ENCODE assay signal across 16 cellular contexts in the genomic region with DNA sequence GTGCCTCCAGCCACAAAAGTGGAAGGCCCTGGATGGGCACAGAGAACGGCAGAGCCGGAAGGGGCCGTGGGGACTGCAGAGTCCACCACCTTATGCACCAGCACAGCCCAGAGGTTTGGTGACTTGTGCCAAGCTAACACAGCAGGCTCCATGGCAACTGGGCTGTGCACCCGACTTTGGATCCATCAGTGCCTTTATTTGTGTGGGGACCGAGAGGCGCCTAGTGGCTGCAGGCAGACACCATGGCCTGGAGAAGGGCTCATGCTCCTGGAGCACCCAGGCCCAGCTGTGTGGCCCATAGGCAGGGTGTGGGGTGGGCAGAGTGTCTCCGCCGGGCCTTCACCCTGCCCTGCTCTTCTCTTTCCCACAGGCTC. TPM values are rescaled to one million over a fixed set of nuclear protein-coding genes. Genes with fewer than 3 reads are reported as not detected.
DNase-seq lines count a peak whose midpoint lies in the region; ATAC-seq and TF ChIP-seq lines count a peak whose summit lies in the region.
"Had no signal": no experiment of that assay in that cellular context is flagged by ENCODE, and none has a peak within 500 bp of the region (broad histone marks: within the 10 kb centered on the region; RNA-seq: fewer than 3 reads in every experiment).

No MANE protein-coding gene starts in this region.

- intact Hi-C loops in spleen (cut with DNase I; ENCODE audit: low total_unique reads), result no loop called here

- no peaks in the 10 kb centered on the region for H3K4me1 Mint-ChIP-seq in activated naive CD4-positive, alpha-beta T cell treated with anti-CD3 and anti-CD28 coated beads, Interleukin-2, amount 10 ng/mL, durations not matched to agents 7 days and 5 days
- H3K4me1 Mint-ChIP-seq in endodermal cell, result peaks cover 11% of the 10 kb centered on the region

- H3K36me3 Mint-ChIP-seq in activated naive CD4-positive, alpha-beta T cell treated with anti-CD3 and anti-CD28 coated beads, Interleukin-2, amount 50 U/mL, for 72 hours, result peaks cover 0 to 5% of the 10 kb centered on the region in 2 donors
- H3K36me3 Mint-ChIP-seq in activated naive CD4-positive, alpha-beta T cell treated with anti-CD3 and anti-CD28 coated beads, Interleukin-2, amount 10 ng/mL, durations not matched to agents 7 days and 5 days, result peaks cover 27% of the 10 kb centered on the region
- peaks cover 53% of the 10 kb centered on the region for H3K36me3 Mint-ChIP-seq in endodermal cell (ENCODE audit: low read depth)

- H3K27ac ChIP-seq in RWPE1 (0 out of 2 replicates have a peak overlapping the region, but pooled peaks have one; percentile 9), endodermal cell (ENCODE audit: low read depth, low read length) (no peak overlapping the region), spleen (no peak overlapping the region)
- H3K27ac ChIP-seq: BLaER1 treated with 17β-estradiol and CSF1 and Interleukin-3, amounts not matched to agents 10 nM and 100 nM had no signal

- H3K4me1 ChIP-seq in endodermal cell (ENCODE audit: control insufficient read depth, insufficient read depth, low read length) (no peaks in the 10 kb centered on the region), spleen (peaks cover 0 to 8% (median 2%) of the 10 kb centered on the region in 6 donors)

- H3K27me3 Mint-ChIP-seq in activated naive CD4-positive, alpha-beta T cell treated with anti-CD3 and anti-CD28 coated beads, Interleukin-2, amount 10 ng/mL, durations not matched to agents 7 days and 5 days, result no peaks in the 10 kb centered on the region
- H3K27me3 Mint-ChIP-seq in endodermal cell (ENCODE audit: insufficient read depth), result no peaks in the 10 kb centered on the region
- H3K27me3 Mint-ChIP-seq: CD4-positive, CD25-positive, alpha-beta regulatory T cell had no signal

- CTCF ChIA-PET in activated naive CD4-positive, alpha-beta T cell treated with anti-CD3 and anti-CD28 coated beads, Interleukin-2, amount 10 ng/mL, durations not matched to agents 7 days and 5 days (lab: Charles Lee), result no interaction called here
- CTCF ChIA-PET in RWPE1 (lab: Yijun Ruan, JAX), result no interaction called here

- H3K36me3 ChIP-seq in endodermal cell (ENCODE audit: control insufficient read depth, insufficient read depth, low read length) (peaks cover 39% of the 10 kb centered on the region), spleen (peaks cover 3 to 87% (median 71%) of the 10 kb centered on the region in 6 donors)

- H3K9ac ChIP-seq in endodermal cell (ENCODE audit: extremely low read depth, low read length, poor library complexity, severe bottlenecking), result no peak overlapping the region
- H3K9ac ChIP-seq: BLaER1 treated with 17β-estradiol and CSF1 and Interleukin-3, amounts not matched to agents 10 nM and 100 nM had no signal

- WGBS in endodermal cell (ENCODE audit: insufficient coverage in 1 of 2, insufficient read length in 1 of 2), 2 experiments, result 93 to 94% methylated on average over 3 to 8 of the region's 8 CpGs
- WGBS in spleen, 5 donors, result 92 to 100% (median 96%) methylated on average over 3 to 8 of the region's 8 CpGs

- H3K4me3 Mint-ChIP-seq in activated naive CD4-positive, alpha-beta T cell treated with anti-CD3 and anti-CD28 coated beads, Interleukin-2, amount 10 ng/mL, durations not matched to agents 7 days and 5 days, result no peak overlapping the region
- H3K4me3 Mint-ChIP-seq in endodermal cell, result no peak overlapping the region
- H3K4me3 Mint-ChIP-seq: CD4-positive, CD25-positive, alpha-beta regulatory T cell; GM23338 had no signal

- H3K9me3 Mint-ChIP-seq in activated naive CD4-positive, alpha-beta T cell treated with anti-CD3 and anti-CD28 coated beads, Interleukin-2, amount 50 U/mL, for 72 hours, result no peaks in the 10 kb centered on the region
- H3K9me3 Mint-ChIP-seq in activated naive CD4-positive, alpha-beta T cell treated with anti-CD3 and anti-CD28 coated beads, Interleukin-2, amount 10 ng/mL, durations not matched to agents 7 days and 5 days, result no peaks in the 10 kb centered on the region
- H3K9me3 Mint-ChIP-seq in endodermal cell, result no peaks in the 10 kb centered on the region
- H3K9me3 Mint-ChIP-seq: CD4-positive, CD25-positive, alpha-beta regulatory T cell; GM23338 had no signal

- no peak overlapping the region for H3K4me3 ChIP-seq in endodermal cell (ENCODE audit: low read length)
- H3K4me3 ChIP-seq in spleen, result no peak overlapping the region
- H3K4me3 ChIP-seq: BLaER1 treated with 17β-estradiol and CSF1 and Interleukin-3, amounts not matched to agents 10 nM and 100 nM; GM23338 had no signal

- H3K9me3 ChIP-seq in endodermal cell (ENCODE audit: control insufficient read depth, low read length) (no peaks in the 10 kb centered on the region), spleen (no peaks in the 10 kb centered on the region)
- H3K9me3 ChIP-seq: BLaER1 treated with 17β-estradiol and CSF1 and Interleukin-3, amounts not matched to agents 10 nM and 100 nM had no signal

- POLR2A ChIA-PET in RWPE1 (lab: Yijun Ruan, JAX; ENCODE audit: low non-redundant PET), result no interaction called here

- DNase-seq in activated naive CD4-positive, alpha-beta T cell treated with anti-CD3 and anti-CD28 coated beads, Interleukin-2, amount 50 U/mL, for 72 hours (ENCODE audit: low spot score in 2 of 2), result no peak
- DNase-seq in activated naive CD4-positive, alpha-beta T cell treated with anti-CD3 and anti-CD28 coated beads, Interleukin-2, amount 10 ng/mL, durations not matched to agents 7 days and 5 days, result no peak
- DNase-seq in RWPE1 (ENCODE audit: low spot score) (no peak), endodermal cell (peak; percentile 33), spleen (peak; percentile 58), GM13977 (ENCODE audit: low spot score) (no peak)
- DNase-seq: ACHN; CD4-positive, CD25-positive, alpha-beta regulatory T cell; DMS53; GF-D8; H7 had no signal

- H3K27me3 ChIP-seq in endodermal cell (ENCODE audit: control insufficient read depth, insufficient read depth, low read length, poor library complexity, severe bottlenecking) (no peaks in the 10 kb centered on the region), spleen (replicated peaks in 1 of 7) (no peaks in the 10 kb centered on the region)
- H3K27me3 ChIP-seq: BLaER1 treated with 17β-estradiol and CSF1 and Interleukin-3, amounts not matched to agents 10 nM and 100 nM had no signal

- no peak for ATAC-seq in activated naive CD4-positive, alpha-beta T cell treated with anti-CD3 and anti-CD28 coated beads, Interleukin-2, amount 50 U/mL, for 72 hours
- ATAC-seq in GM18873 (IDR thresholded peaks at IDR 0.05; ENCODE audit: low FRiP score, unreplicated experiment), result no peak

- TF ChIP-seq CTCF in RWPE1 (conservative IDR thresholded peaks at IDR 0.05; ENCODE audit: low read depth), result no peak
- TF ChIP-seq CTCF in endodermal cell (conservative IDR thresholded peaks at IDR 0.05), result no peak
- no peak for TF ChIP-seq CTCF in spleen (IDR thresholded peaks at IDR 0.05 in 8 of 11, conservative IDR thresholded peaks at IDR 0.05 in 3 of 11)
- TF ChIP-seq CTCF in GM13977 (IDR thresholded peaks at IDR 0.05; ENCODE audit: extremely low read depth, insufficient read depth, missing control alignments), result no peak

- H3K27ac Mint-ChIP-seq in activated naive CD4-positive, alpha-beta T cell treated with anti-CD3 and anti-CD28 coated beads, Interleukin-2, amount 50 U/mL, for 72 hours, result peak overlapping the region; percentile 52 to 64
- no peak overlapping the region for H3K27ac Mint-ChIP-seq in activated naive CD4-positive, alpha-beta T cell treated with anti-CD3 and anti-CD28 coated beads, Interleukin-2, amount 10 ng/mL, durations not matched to agents 7 days and 5 days
- no peak overlapping the region for H3K27ac Mint-ChIP-seq in endodermal cell
- H3K27ac Mint-ChIP-seq: CD4-positive, CD25-positive, alpha-beta regulatory T cell; GM23338 had no signal

- in situ Hi-C loops in GM13977 (cut with MboI; ENCODE audit: low pct_unique_long_range_greater_than_20kb, low sequenced_read_pairs, unreplicated experiment), result no loop called here

- no peak for TF ChIP-seq POLR2A in spleen (IDR thresholded peaks at IDR 0.05)

RNA-seq across cellular contexts. Expression of gene C16orf90, which starts 10.2 kb away (rescaled TPM):
- total RNA-seq in activated naive CD4-positive, alpha-beta T cell treated with anti-CD3 and anti-CD28 coated beads, Interleukin-2, amount 50 U/mL, for 72 hours, result under 1 TPM in 1 of 2 donors, not detected in 1; 0.25 TPM
- not detected for total RNA-seq in endodermal cell
- polyA plus RNA-seq in endodermal cell (2013, experiment 1 of 2), result not detected
- not detected for polyA plus RNA-seq in endodermal cell (2013, experiment 2 of 2)
- not detected for total RNA-seq in spleen
- not detected for polyA plus RNA-seq in spleen
- total RNA-seq: A172; CD4-positive, CD25-positive, alpha-beta regulatory T cell; GM23338; H7; HT-29 had no signal
- polyA plus RNA-seq: CD4-positive, CD25-positive, alpha-beta regulatory T cell; GM23338 had no signal

RNA-seq across cellular contexts. Expression of gene CLUAP1, which starts 15.7 kb away (rescaled TPM):
- 10 to 100 TPM; 15.5 to 20.0 TPM for total RNA-seq in activated naive CD4-positive, alpha-beta T cell treated with anti-CD3 and anti-CD28 coated beads, Interleukin-2, amount 50 U/mL, for 72 hours
- total RNA-seq in endodermal cell (10 to 100 TPM; 27.4 to 36.8 TPM), spleen (10 to 100 TPM in 6 of 7 donors, 1 to 10 TPM in 1; 9.8 to 19.7 (median 14.9) TPM)
- polyA plus RNA-seq in endodermal cell (2013, experiment 1 of 2), result 34.2 TPM
- 22.5 TPM for polyA plus RNA-seq in endodermal cell (2013, experiment 2 of 2)
- polyA plus RNA-seq in spleen, result 1 to 10 TPM; 4.0 to 9.2 (median 9.0) TPM

RNA-seq across cellular contexts. Expression of gene NAA60, which starts 41.6 kb away (rescaled TPM):
- total RNA-seq in activated naive CD4-positive, alpha-beta T cell treated with anti-CD3 and anti-CD28 coated beads, Interleukin-2, amount 50 U/mL, for 72 hours, result 10 to 100 TPM; 29.2 to 40.1 TPM
- total RNA-seq in endodermal cell, result 10 to 100 TPM; 54.5 to 61.8 TPM
- polyA plus RNA-seq in endodermal cell (2013, experiment 1 of 2), result 47.2 TPM
- 44.7 TPM for polyA plus RNA-seq in endodermal cell (2013, experiment 2 of 2)
- 10 to 100 TPM; 35.0 to 85.9 (median 51.2) TPM for total RNA-seq in spleen
- polyA plus RNA-seq in spleen, result 10 to 100 TPM; 27.2 to 40.3 (median 33.8) TPM

RNA-seq across cellular contexts. Expression of gene ZNF597, which starts 41.8 kb away (rescaled TPM):
- 1 to 10 TPM; 2.0 to 3.1 TPM for total RNA-seq in activated naive CD4-positive, alpha-beta T cell treated with anti-CD3 and anti-CD28 coated beads, Interleukin-2, amount 50 U/mL, for 72 hours
- total RNA-seq in endodermal cell (1 to 10 TPM; 2.0 to 3.1 TPM), spleen (1 to 10 TPM; 2.4 to 4.6 (median 3.7) TPM)
- 2.4 TPM for polyA plus RNA-seq in endodermal cell (2013, experiment 1 of 2)
- polyA plus RNA-seq in endodermal cell (2013, experiment 2 of 2), result 2.2 TPM
- 1 to 10 TPM in 2 of 3 donors, under 1 TPM in 1; 0.78 to 1.3 (median 1.2) TPM for polyA plus RNA-seq in spleen

Comparison
In these comparisons a context has a peak if more than half of its experiments do, and no peak if none do; other contexts are left out.
1. H3K27ac Mint-ChIP-seq: peak in activated naive CD4-positive, alpha-beta T cell treated with anti-CD3 and anti-CD28 coated beads, Interleukin-2, amount 50 U/mL, for 72 hours (2 of 2); none in activated naive CD4-positive, alpha-beta T cell treated with anti-CD3 and anti-CD28 coated beads, Interleukin-2, amount 10 ng/mL, durations not matched to agents 7 days and 5 days (single experiment) and endodermal cell (single experiment).
2. DNase-seq: peak in endodermal cell (single experiment) and spleen (single experiment); none in activated naive CD4-positive, alpha-beta T cell treated with anti-CD3 and anti-CD28 coated beads, Interleukin-2, amount 50 U/mL, for 72 hours (0 of 2), activated naive CD4-positive, alpha-beta T cell treated with anti-CD3 and anti-CD28 coated beads, Interleukin-2, amount 10 ng/mL, durations not matched to agents 7 days and 5 days (single experiment), RWPE1 (single experiment) and GM13977 (single experiment).